10 cellular contexts compared by ENCODE assay signal in the genomic region with DNA sequence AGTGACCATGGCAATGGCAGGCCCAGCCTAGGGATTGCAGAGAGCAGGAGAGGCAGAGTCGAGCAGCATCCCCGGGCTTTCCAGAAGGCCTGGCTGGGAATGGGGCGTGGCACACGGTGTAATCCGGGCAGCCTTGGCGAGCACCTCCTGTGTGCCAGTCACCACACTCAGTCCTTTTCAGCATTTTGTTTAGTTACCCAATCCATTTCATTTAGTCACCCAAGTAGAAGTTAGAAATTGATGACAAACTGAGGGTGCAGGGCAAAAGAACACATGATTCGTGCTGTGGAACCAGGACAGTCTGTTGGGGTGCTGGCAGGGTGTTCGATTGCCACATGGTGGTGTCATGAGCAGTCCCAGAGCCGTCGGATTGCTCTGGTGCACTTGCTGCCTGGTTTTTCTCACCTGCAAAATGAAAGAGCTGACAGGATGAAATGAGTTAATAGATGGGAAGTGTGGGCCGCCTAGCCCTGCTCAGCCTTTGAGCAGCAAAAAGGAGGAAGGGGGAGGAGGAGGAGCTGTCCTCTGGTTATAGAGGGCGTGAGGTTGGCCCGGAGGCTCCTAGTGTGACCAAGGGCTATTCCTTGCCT.
DNase-seq lines count a peak whose midpoint lies in the region; ATAC-seq, FAIRE-seq and TF ChIP-seq lines count a peak whose summit lies in the region.
"Had no signal": no experiment of that assay in that cellular context is flagged by ENCODE, and none has a peak within 500 bp of the region (broad histone marks: within the 10 kb centered on the region; RNA-seq: fewer than 3 reads in every experiment).

No MANE protein-coding gene starts in this region.

- peaks cover 8% of the 10 kb centered on the region for H3K36me3 ChIP-seq in adipocyte (ENCODE audit: control insufficient read depth, insufficient read depth, low read length, severe bottlenecking)
- H3K36me3 ChIP-seq in kidney (ENCODE audit: control insufficient read depth in 1 of 2, insufficient read depth in 2 of 2, low read length in 2 of 2): peaks cover 1 to 2% of the 10 kb centered on the region in 2 donors

- no peak overlapping the region for H3K27ac ChIP-seq in kidney (ENCODE audit: low read depth in 2 of 2, low read length in 2 of 2)

- H3K4me3 ChIP-seq in adipocyte (ENCODE audit: low read length): no peak overlapping the region
- no peak overlapping the region for H3K4me3 ChIP-seq in kidney (ENCODE audit: low read length in 2 of 2)

- POLR2A ChIA-PET in HEK293T (lab: Yijun Ruan, JAX): no interaction called here

- TF ChIP-seq CTCF in kidney (IDR thresholded peaks at IDR 0.05; ENCODE audit: borderline replicate concordance, extremely low read depth, insufficient read depth): peak; percentile 6

- no peak for ATAC-seq in stimulated activated naive CD8-positive, alpha-beta T cell treated with anti-CD3 and anti-CD28 coated beads, Interleukin-15, amount 100 ng/mL, for 72 hours

- H3K9me3 ChIP-seq in adipocyte (ENCODE audit: control insufficient read depth, low read length): no peaks in the 10 kb centered on the region
- no peaks in the 10 kb centered on the region for H3K9me3 ChIP-seq in kidney (ENCODE audit: control insufficient read depth in 1 of 2, low read length in 2 of 2)

- H3K4me1 ChIP-seq in adipocyte (ENCODE audit: control insufficient read depth, insufficient read depth, low read length) (no peaks in the 10 kb centered on the region), kidney (ENCODE audit: control insufficient read depth in 1 of 2, insufficient read depth in 1 of 2, low read depth in 1 of 2, low read length in 2 of 2) (no peaks in the 10 kb centered on the region)

- CTCF ChIA-PET in HEK293T (lab: Yijun Ruan, JAX): interaction anchor here (0.6 kb wide), 1 partner anchor 650 kb away, joined by 4 read pairs; no protein-coding TSS in a partner anchor

- DNase-seq in Ammon's horn (ENCODE audit: low spot score) (peak; percentile 46), HEK293T (ENCODE audit: extremely low spot score) (peak; percentile 17), adipocyte (ENCODE audit: low read depth) (peak; percentile 8), kidney (no peak), activated T-cell treated with anti-CD3 and anti-CD28 coated beads for 4 hours (no peak), SKM-1 treated with dmso at 0.1 percent for 144 hours (lab: John Stamatoyannopoulos, UW; ENCODE audit: unreplicated experiment) (no peak)
- DNase-seq in stimulated activated naive CD8-positive, alpha-beta T cell treated with anti-CD3 and anti-CD28 coated beads, Interleukin-15, amount 100 ng/mL, for 72 hours: no peak
- no peak for DNase-seq in central memory CD4-positive, alpha-beta T cell
- DNase-seq: activated CD4-positive, alpha-beta T cell treated with anti-CD3 and anti-CD28 coated beads, Interleukin-2, amount 10 ng/mL, durations not matched to agents 24 days and 14 days had no signal

- H3K4me3 Mint-ChIP-seq in stimulated activated naive CD8-positive, alpha-beta T cell treated with anti-CD3 and anti-CD28 coated beads, Interleukin-15, amount 100 ng/mL, for 72 hours: no peak overlapping the region
- H3K4me3 Mint-ChIP-seq: activated CD4-positive, alpha-beta T cell treated with anti-CD3 and anti-CD28 coated beads, Interleukin-2, amount 10 ng/mL, durations not matched to agents 24 days and 14 days had no signal

- no peak overlapping the region for H3K9ac ChIP-seq in adipocyte (ENCODE audit: low read length)
- no peak overlapping the region for H3K9ac ChIP-seq in kidney (ENCODE audit: low read length in 2 of 2)

- H3K27me3 ChIP-seq in adipocyte (replicated peaks; ENCODE audit: control insufficient read depth, insufficient read depth, low read length): no peaks in the 10 kb centered on the region

- H3K27me3 Mint-ChIP-seq in stimulated activated naive CD8-positive, alpha-beta T cell treated with anti-CD3 and anti-CD28 coated beads, Interleukin-15, amount 100 ng/mL, for 72 hours: peaks cover 48% of the 10 kb centered on the region
- H3K27me3 Mint-ChIP-seq: activated CD4-positive, alpha-beta T cell treated with anti-CD3 and anti-CD28 coated beads, Interleukin-2, amount 10 ng/mL, durations not matched to agents 24 days and 14 days had no signal

- H3K9me3 Mint-ChIP-seq in stimulated activated naive CD8-positive, alpha-beta T cell treated with anti-CD3 and anti-CD28 coated beads, Interleukin-15, amount 100 ng/mL, for 72 hours: no peaks in the 10 kb centered on the region
- H3K9me3 Mint-ChIP-seq: activated CD4-positive, alpha-beta T cell treated with anti-CD3 and anti-CD28 coated beads, Interleukin-2, amount 10 ng/mL, durations not matched to agents 24 days and 14 days had no signal

- intact Hi-C loops in kidney (cut with DNase I): no loop called here

- H3K4me1 Mint-ChIP-seq in stimulated activated naive CD8-positive, alpha-beta T cell treated with anti-CD3 and anti-CD28 coated beads, Interleukin-15, amount 100 ng/mL, for 72 hours: no peaks in the 10 kb centered on the region

- H3K27ac Mint-ChIP-seq in stimulated activated naive CD8-positive, alpha-beta T cell treated with anti-CD3 and anti-CD28 coated beads, Interleukin-15, amount 100 ng/mL, for 72 hours: no peak overlapping the region
- H3K27ac Mint-ChIP-seq: activated CD4-positive, alpha-beta T cell treated with anti-CD3 and anti-CD28 coated beads, Interleukin-2, amount 10 ng/mL, durations not matched to agents 24 days and 14 days had no signal

- no peak for FAIRE-seq in kidney (lab: Jason Lieb, UNC)
- FAIRE-seq: GM12891 had no signal

TF ChIP-seq in HEK293T, 16 proteins besides CTCF, POLR2A, EP300 and RAD21:
- TF ChIP-seq ZNF384 (IDR thresholded peaks at IDR 0.05) (no peak), ARNT (IDR thresholded peaks at IDR 0.05) (no peak), L3MBTL2 (conservative IDR thresholded peaks at IDR 0.05) (no peak), SUZ12 (IDR thresholded peaks at IDR 0.05) (no peak), ELF4 (IDR thresholded peaks at IDR 0.05) (no peak), HDGF (IDR thresholded peaks at IDR 0.05; ENCODE audit: borderline replicate concordance) (no peak)

Comparison
In these comparisons a context has a peak if more than half of its experiments do, and no peak if none do; other contexts are left out.
1. DNase-seq: peak in Ammon's horn (single experiment), HEK293T (single experiment) and adipocyte (single experiment); none in kidney (single experiment), stimulated activated naive CD8-positive, alpha-beta T cell treated with anti-CD3 and anti-CD28 coated beads, Interleukin-15, amount 100 ng/mL, for 72 hours (0 of 2), activated T-cell treated with anti-CD3 and anti-CD28 coated beads for 4 hours (single experiment), SKM-1 treated with dmso at 0.1 percent for 144 hours (single experiment) and central memory CD4-positive, alpha-beta T cell (single experiment).